ENCODE assay signal across 1 cellular context in genomic region chr10:98260752-98261151, GRCh38.
TF ChIP-seq lines count a peak whose summit lies in the region.

No MANE protein-coding gene starts in this region.

TF ChIP-seq in H1, 55 proteins besides CTCF, POLR2A, EP300 and RAD21 (continued from another document):
- TF ChIP-seq CHD7 (IDR thresholded peaks at IDR 0.05; ENCODE audit: insufficient replicate concordance, low read length) (no peak), KDM1A (IDR thresholded peaks at IDR 0.05; ENCODE audit: borderline replicate concordance, low read length) (no peak), FOSL1 (IDR thresholded peaks at IDR 0.05; ENCODE audit: insufficient read depth, low read depth, low read length) (no peak), CTBP2 (IDR thresholded peaks at IDR 0.05; ENCODE audit: borderline replicate concordance, insufficient read depth, insufficient read length, low read length) (no peak), BRCA1 (IDR thresholded peaks at IDR 0.05; ENCODE audit: low read depth, low read length) (no peak), HDAC6 (IDR thresholded peaks at IDR 0.05; ENCODE audit: low read depth, low read length) (no peak), MAX (IDR thresholded peaks at IDR 0.05) (no peak)
TF ChIP-seq in H1: peak in this region for 0.
